In genomic region chr6:37058084-37058586, GRCh38 we compare ENCODE assay signal across 1 cellular context.
TF ChIP-seq lines count a peak whose summit lies in the region.

No MANE protein-coding gene starts in this region.

TF ChIP-seq in HCT116, 20 proteins besides CTCF, POLR2A, EP300 and RAD21 (continued from another document):
- TF ChIP-seq REST (IDR thresholded peaks at IDR 0.05; ENCODE audit: low read depth) (no peak), MAX (IDR thresholded peaks at IDR 0.05) (no peak), EGR1 (IDR thresholded peaks at IDR 0.05; ENCODE audit: low read depth) (no peak), YY1 (IDR thresholded peaks at IDR 0.05; ENCODE audit: extremely low read depth, insufficient replicate concordance, low read depth, low read length) (no peak), EZH2phosphoT487 (IDR thresholded peaks at IDR 0.05; ENCODE audit: borderline replicate concordance) (no peak), CBX3 (IDR thresholded peaks at IDR 0.05; ENCODE audit: low read depth) (no peak), ZBTB33 (IDR thresholded peaks at IDR 0.05; ENCODE audit: extremely low read depth, insufficient replicate concordance, low read length) (no peak), ELF1 (IDR thresholded peaks at IDR 0.05; ENCODE audit: borderline replicate concordance, low read depth) (no peak), SP1 (IDR thresholded peaks at IDR 0.05; ENCODE audit: low read depth) (no peak), CEBPB (IDR thresholded peaks at IDR 0.05; ENCODE audit: low read depth) (no peak), SIN3A (IDR thresholded peaks at IDR 0.05; ENCODE audit: low read depth) (no peak), FOSL1 (IDR thresholded peaks at IDR 0.05; ENCODE audit: low read depth) (no peak), ZNF274 (IDR thresholded peaks at IDR 0.05; ENCODE audit: low read depth, low read length) (no peak), EZH2 (IDR thresholded peaks at IDR 0.05) (no peak), ZFX (IDR thresholded peaks at IDR 0.05) (no peak), TCF7L2 (IDR thresholded peaks at IDR 0.05; ENCODE audit: borderline replicate concordance, extremely low read depth, insufficient read depth, insufficient read length) (no peak), SRF (IDR thresholded peaks at IDR 0.05; ENCODE audit: low read depth) (no peak)
